In the genomic region with DNA sequence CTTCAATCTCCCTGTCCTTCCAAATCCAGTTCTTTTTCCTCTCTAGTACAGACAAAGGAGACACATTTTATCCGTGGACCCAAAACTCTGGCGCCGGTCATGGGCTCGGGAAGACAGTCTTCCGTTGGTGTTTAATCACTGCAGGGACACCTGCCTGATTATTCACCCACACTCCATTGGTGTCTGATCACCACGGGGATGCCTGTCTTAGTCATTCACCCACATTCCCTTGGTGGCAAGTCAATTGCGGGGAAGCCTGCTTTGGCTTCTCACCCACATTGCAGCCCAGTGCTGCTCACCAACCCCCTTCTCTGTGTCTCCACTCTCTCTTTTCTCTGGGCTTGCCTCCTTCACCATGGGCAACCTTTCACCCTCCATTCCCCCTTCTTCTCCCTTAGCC, we compare ENCODE assay signal across 6 cellular contexts.
A peak's percentile ranks its signal among the peaks of the same experiment; 100 is the strongest.
DNase-seq lines count a peak whose midpoint lies in the region; FAIRE-seq and TF ChIP-seq lines count a peak whose summit lies in the region.
"Not testable (repeated sequence)": the region's sequence is repeated elsewhere in the genome, so short reads cannot be mapped to it uniquely, and the experiment has no call there.

No MANE protein-coding gene starts in this region.

- not testable (repeated sequence) for H3K9ac ChIP-seq in astrocyte (ENCODE audit: low read length); skeletal muscle tissue (ENCODE audit: low read depth in 1 of 3, low read length in 3 of 3)

- H3K36me3 ChIP-seq in astrocyte (ENCODE audit: insufficient read depth, low read length); skeletal muscle tissue (ENCODE audit: control insufficient read depth in 3 of 3, insufficient read depth in 3 of 3, low read length in 3 of 3): not testable (repeated sequence)

- not testable (repeated sequence) for H3K4me3 ChIP-seq in astrocyte (ENCODE audit: insufficient read depth, low read depth, low read length); skeletal muscle tissue (ENCODE audit: low read length in 3 of 3)

- not testable (repeated sequence) for H4K20me1 ChIP-seq in astrocyte (ENCODE audit: insufficient read depth, low read length)

- TF ChIP-seq CTCF in astrocyte (IDR thresholded peaks at IDR 0.05; ENCODE audit: insufficient read depth, low read depth, low read length); nephron progenitor cell (IDR thresholded peaks at IDR 0.05): not testable (repeated sequence)

- not testable (repeated sequence) for H3K9me3 ChIP-seq in astrocyte (ENCODE audit: insufficient read depth, low read depth, low read length); skeletal muscle tissue (ENCODE audit: control insufficient read depth in 3 of 3, low read length in 3 of 3)

- H3K27me3 Mint-ChIP-seq in astrocyte (ENCODE audit: low read depth, unreplicated experiment); nephron progenitor cell (ENCODE audit: low read depth, poor library complexity): not testable (repeated sequence)

- H3K4me2 ChIP-seq in astrocyte (ENCODE audit: low read length): not testable (repeated sequence)

- H3K4me1 Mint-ChIP-seq in astrocyte (ENCODE audit: low read depth, unreplicated experiment): not testable (repeated sequence)
- H3K4me1 Mint-ChIP-seq in nephron progenitor cell: peaks cover 32% of the 10 kb centered on the region

- DNase-seq in A172 (ENCODE audit: low spot score) (peak; percentile 13), HT1080 (ENCODE audit: low read depth) (peak; percentile 19), SW480 (ENCODE audit: low spot score) (peak; percentile 4)
- DNase-seq in astrocyte (ENCODE audit: low read depth); nephron progenitor cell: not testable (repeated sequence)

- FAIRE-seq in astrocyte (lab: Jason Lieb, UNC): not testable (repeated sequence)

- H3K27me3 ChIP-seq in astrocyte (ENCODE audit: insufficient read depth, low read length); skeletal muscle tissue (ENCODE audit: control insufficient read depth in 3 of 3, insufficient read depth in 3 of 3, low read length in 3 of 3): not testable (repeated sequence)

- not testable (repeated sequence) for H2AFZ ChIP-seq in astrocyte (ENCODE audit: low read depth, low read length)

- H3K4me3 Mint-ChIP-seq in astrocyte (ENCODE audit: unreplicated experiment): peak overlapping the region; percentile 15
- not testable (repeated sequence) for H3K4me3 Mint-ChIP-seq in nephron progenitor cell

- H3K9me3 Mint-ChIP-seq in astrocyte (ENCODE audit: unreplicated experiment) (peaks cover 30% of the 10 kb centered on the region), nephron progenitor cell (peaks cover 46% of the 10 kb centered on the region)

- not testable (repeated sequence) for H3K27ac ChIP-seq in astrocyte (ENCODE audit: low read depth, low read length)
- peak overlapping the region; percentile 30 for H3K27ac ChIP-seq in skeletal muscle tissue (ENCODE audit: low read depth, low read length)

- not testable (repeated sequence) for H3K4me1 ChIP-seq in astrocyte (ENCODE audit: insufficient read depth, low read length); skeletal muscle tissue (ENCODE audit: control insufficient read depth in 3 of 3, insufficient read depth in 3 of 3, low read length in 3 of 3)

- H3K79me2 ChIP-seq in astrocyte (ENCODE audit: insufficient read depth, low read length): not testable (repeated sequence)

- not testable (repeated sequence) for H3K36me3 Mint-ChIP-seq in astrocyte (ENCODE audit: low read depth, unreplicated experiment)
- H3K36me3 Mint-ChIP-seq in nephron progenitor cell (ENCODE audit: low read depth): peaks cover 33% of the 10 kb centered on the region

- peak overlapping the region; percentile 10 for H3K27ac Mint-ChIP-seq in astrocyte (ENCODE audit: unreplicated experiment)
- peak overlapping the region; percentile 27 for H3K27ac Mint-ChIP-seq in nephron progenitor cell
